ENCODE assay signal across 10 cellular contexts in genomic region chr19:11017275-11018035, GRCh38.
"Had no signal": no experiment of that assay in that cellular context is flagged by ENCODE, and none has a peak within 500 bp of the region (broad histone marks: within the 10 kb centered on the region; RNA-seq: fewer than 3 reads in every experiment).

No MANE protein-coding gene starts in this region.

- DNase-seq: activated CD4-positive, CD25-positive, alpha-beta regulatory T cell; activated effector memory CD4-positive, alpha-beta T cell treated with anti-CD3 and anti-CD28 coated beads, Interleukin-2, amount 50 U/mL, for 16 hours; activated naive CD8-positive, alpha-beta T cell treated with anti-CD3 and anti-CD28 coated beads for 36 hours; left lung; T-helper 2 cell had no signal

- H3K27me3 Mint-ChIP-seq: activated naive CD8-positive, alpha-beta T cell treated with anti-CD3 and anti-CD28 coated beads for 36 hours; memory B cell had no signal

- H3K9me3 ChIP-seq: heart right ventricle, left lung, right atrium auricular region, tibial nerve had no signal

- H3K4me1 ChIP-seq: left lung had no signal

- H3K27ac Mint-ChIP-seq: activated naive CD8-positive, alpha-beta T cell treated with anti-CD3 and anti-CD28 coated beads for 36 hours; memory B cell had no signal

- H3K4me3 ChIP-seq: heart right ventricle, left lung, right atrium auricular region, skin epidermis, tibial nerve had no signal

- H3K9me3 Mint-ChIP-seq: activated naive CD8-positive, alpha-beta T cell treated with anti-CD3 and anti-CD28 coated beads for 36 hours; memory B cell had no signal

- H3K4me3 Mint-ChIP-seq: activated naive CD8-positive, alpha-beta T cell treated with anti-CD3 and anti-CD28 coated beads for 36 hours; memory B cell had no signal

- H3K4me1 Mint-ChIP-seq: activated naive CD8-positive, alpha-beta T cell treated with anti-CD3 and anti-CD28 coated beads for 36 hours; memory B cell had no signal

- H3K27ac ChIP-seq: heart right ventricle, left lung, right atrium auricular region, tibial nerve had no signal

- H3K27me3 ChIP-seq: heart right ventricle, left lung, right atrium auricular region, tibial nerve had no signal
